21 cellular contexts compared by ENCODE assay signal in the genomic region with DNA sequence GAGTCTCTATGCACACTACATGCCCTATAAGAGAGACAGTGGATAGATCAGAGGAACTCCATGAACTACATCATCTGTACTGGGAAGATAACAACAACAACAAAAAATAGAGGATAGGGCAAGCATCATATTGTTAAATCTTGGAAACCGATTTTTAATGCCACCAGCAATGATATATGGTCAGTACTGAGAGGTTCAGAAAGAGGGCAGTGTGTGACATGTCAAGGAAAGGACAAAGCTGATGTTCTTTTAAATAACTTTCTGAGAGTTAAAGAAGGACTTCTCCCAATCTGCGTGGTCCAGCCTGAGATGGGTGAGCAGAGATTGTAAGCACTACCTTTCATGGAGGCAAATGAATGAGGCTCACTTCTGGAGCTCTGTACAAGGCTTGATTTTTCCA.
DNase-seq lines count a peak whose midpoint lies in the region; ATAC-seq and TF ChIP-seq lines count a peak whose summit lies in the region.
"Had no signal": no experiment of that assay in that cellular context is flagged by ENCODE, and none has a peak within 500 bp of the region (broad histone marks: within the 10 kb centered on the region; RNA-seq: fewer than 3 reads in every experiment).

No MANE protein-coding gene starts in this region.

- in situ Hi-C loops in SK-MEL-5 (cut with HindIII; ENCODE audit: low pct_unique_long_range_greater_than_20kb, low sequenced_read_pairs) (no loop called here), GM13977 (cut with MboI; ENCODE audit: low pct_unique_long_range_greater_than_20kb, low sequenced_read_pairs, unreplicated experiment) (loop anchor here (10.0 to 25.0 kb wide), 2 partner anchors 159 to 366 kb away; no protein-coding TSS in a partner anchor)

- TF ChIP-seq CTCF in DND-41 (IDR thresholded peaks at IDR 0.05; ENCODE audit: borderline replicate concordance, extremely low read depth, low read length, poor library complexity, severe bottlenecking) (peak; percentile 17), foreskin keratinocyte (conservative IDR thresholded peaks at IDR 0.05) (peak; percentile 22), GM13977 (IDR thresholded peaks at IDR 0.05; ENCODE audit: extremely low read depth, insufficient read depth, missing control alignments) (no peak)

- no peak overlapping the region for H3K4me2 ChIP-seq in DND-41 (ENCODE audit: insufficient read depth, low read length)
- H3K4me2 ChIP-seq: BLaER1 treated with 17β-estradiol and CSF1 and Interleukin-3, amounts not matched to agents 10 nM and 100 nM had no signal

- ATAC-seq in DND-41 (ENCODE audit: insufficient read depth, low read depth): no peak
- ATAC-seq in foreskin keratinocyte: no peak
- ATAC-seq in activated CD4-positive, CD25-positive, alpha-beta regulatory T cell treated with anti-CD3 and anti-CD28 coated beads, Interleukin-2, amount 50 U/mL, for 24 hours: no peak
- ATAC-seq: activated T-cell treated with anti-CD3 and anti-CD28 coated beads, Interleukin-2, amount 50 U/mL, for 72 hours; GM12878; Right ventricle myocardium inferior; upper lobe of right lung had no signal

- no peaks in the 10 kb centered on the region for H3K36me3 ChIP-seq in DND-41 (ENCODE audit: insufficient read depth, low read length)
- H3K36me3 ChIP-seq: BLaER1 treated with 17β-estradiol and CSF1 and Interleukin-3, amounts not matched to agents 10 nM and 100 nM; upper lobe of right lung had no signal

- H3K4me3 ChIP-seq in DND-41 (ENCODE audit: low read depth in 1 of 2, low read length in 2 of 2): no peak overlapping the region
- H3K4me3 ChIP-seq: BLaER1 treated with 17β-estradiol and CSF1 and Interleukin-3, amounts not matched to agents 10 nM and 100 nM; GM12878; upper lobe of right lung had no signal

- H3K9me3 ChIP-seq in DND-41 (ENCODE audit: insufficient read depth, low read length, severe bottlenecking): no peaks in the 10 kb centered on the region
- H3K9me3 ChIP-seq: BLaER1 treated with 17β-estradiol and CSF1 and Interleukin-3, amounts not matched to agents 10 nM and 100 nM; upper lobe of right lung had no signal

- H3K27me3 ChIP-seq in DND-41 (ENCODE audit: insufficient read depth, low read length, poor library complexity): peaks cover 8% of the 10 kb centered on the region
- H3K27me3 ChIP-seq in foreskin keratinocyte: peaks cover 44% of the 10 kb centered on the region
- H3K27me3 ChIP-seq: BLaER1 treated with 17β-estradiol and CSF1 and Interleukin-3, amounts not matched to agents 10 nM and 100 nM had no signal

- CTCF ChIA-PET in HEK293T (lab: Yijun Ruan, JAX): interaction anchor here (0.6 to 1.0 kb wide), 4 partner anchors 14 to 658 kb away, joined by 3 read pairs; no protein-coding TSS in a partner anchor

- no peaks in the 10 kb centered on the region for H3K79me2 ChIP-seq in DND-41 (ENCODE audit: insufficient read depth, low read length)

- no peak overlapping the region for H3K27ac ChIP-seq in DND-41 (ENCODE audit: low read length)
- H3K27ac ChIP-seq in foreskin keratinocyte: no peak overlapping the region
- H3K27ac ChIP-seq: BLaER1 treated with 17β-estradiol and CSF1 and Interleukin-3, amounts not matched to agents 10 nM and 100 nM; upper lobe of right lung had no signal

- DNase-seq in DND-41 (no peak), HEK293T (ENCODE audit: extremely low spot score) (no peak), SK-MEL-5 (ENCODE audit: low read depth, low spot score) (peak; percentile 16), foreskin keratinocyte (no peak), GM13977 (ENCODE audit: low spot score) (no peak), HuH-7.5 (ENCODE audit: low spot score) (no peak)
- DNase-seq: activated CD4-positive, alpha-beta T cell treated with anti-CD3 and anti-CD28 coated beads, Interleukin-2, amount 50 U/mL, for 48 hours; activated T-cell treated with anti-CD3 and anti-CD28 coated beads, Interleukin-2, amount 50 U/mL, for 72 hours; cerebellar nuclear complex; DMS79 treated with DMSO at 0.1 percent for 48 hours; IMR-90; NCI-H1694 treated with DMSO at 0.1 percent for 48 hours; NCI-H69; occipital lobe; stimulated activated naive CD4-positive, alpha-beta T cell; T1000; upper lobe of right lung had no signal

- POLR2A ChIA-PET in HEK293T (lab: Yijun Ruan, JAX): no interaction called here

- no peak overlapping the region for H3K9ac ChIP-seq in DND-41 (ENCODE audit: low read depth, low read length)
- H3K9ac ChIP-seq: BLaER1 treated with 17β-estradiol and CSF1 and Interleukin-3, amounts not matched to agents 10 nM and 100 nM had no signal

- H4K20me1 ChIP-seq in DND-41 (ENCODE audit: insufficient read depth, low read length): no peaks in the 10 kb centered on the region
- H4K20me1 ChIP-seq: BLaER1 treated with 17β-estradiol and CSF1 and Interleukin-3, amounts not matched to agents 10 nM and 100 nM had no signal

- H3K4me1 ChIP-seq in DND-41 (ENCODE audit: insufficient read depth, low read length) (no peaks in the 10 kb centered on the region), foreskin keratinocyte (no peaks in the 10 kb centered on the region)
- H3K4me1 ChIP-seq: upper lobe of right lung had no signal

- H2AFZ ChIP-seq in DND-41 (ENCODE audit: low read depth, low read length): no peak overlapping the region

TF ChIP-seq in HEK293T, 16 proteins besides CTCF, POLR2A, EP300 and RAD21:
- TF ChIP-seq LEF1 (IDR thresholded peaks at IDR 0.05; ENCODE audit: borderline replicate concordance) (no peak), BHLHE40 (IDR thresholded peaks at IDR 0.05; ENCODE audit: borderline replicate concordance) (no peak), ARNT (IDR thresholded peaks at IDR 0.05) (no peak), FOXA1 (IDR thresholded peaks at IDR 0.05) (no peak)
- TF ChIP-seq, protein P1, sequence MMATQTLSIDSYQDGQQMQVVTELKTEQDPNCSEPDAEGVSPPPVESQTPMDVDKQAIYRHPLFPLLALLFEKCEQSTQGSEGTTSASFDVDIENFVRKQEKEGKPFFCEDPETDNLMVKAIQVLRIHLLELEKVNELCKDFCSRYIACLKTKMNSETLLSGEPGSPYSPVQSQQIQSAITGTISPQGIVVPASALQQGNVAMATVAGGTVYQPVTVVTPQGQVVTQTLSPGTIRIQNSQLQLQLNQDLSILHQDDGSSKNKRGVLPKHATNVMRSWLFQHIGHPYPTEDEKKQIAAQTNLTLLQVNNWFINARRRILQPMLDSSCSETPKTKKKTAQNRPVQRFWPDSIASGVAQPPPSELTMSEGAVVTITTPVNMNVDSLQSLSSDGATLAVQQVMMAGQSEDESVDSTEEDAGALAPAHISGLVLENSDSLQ (IDR thresholded peaks at IDR 0.05): peak; percentile 15; the same call in 1 of the 2 replicates
